In the genomic region with DNA sequence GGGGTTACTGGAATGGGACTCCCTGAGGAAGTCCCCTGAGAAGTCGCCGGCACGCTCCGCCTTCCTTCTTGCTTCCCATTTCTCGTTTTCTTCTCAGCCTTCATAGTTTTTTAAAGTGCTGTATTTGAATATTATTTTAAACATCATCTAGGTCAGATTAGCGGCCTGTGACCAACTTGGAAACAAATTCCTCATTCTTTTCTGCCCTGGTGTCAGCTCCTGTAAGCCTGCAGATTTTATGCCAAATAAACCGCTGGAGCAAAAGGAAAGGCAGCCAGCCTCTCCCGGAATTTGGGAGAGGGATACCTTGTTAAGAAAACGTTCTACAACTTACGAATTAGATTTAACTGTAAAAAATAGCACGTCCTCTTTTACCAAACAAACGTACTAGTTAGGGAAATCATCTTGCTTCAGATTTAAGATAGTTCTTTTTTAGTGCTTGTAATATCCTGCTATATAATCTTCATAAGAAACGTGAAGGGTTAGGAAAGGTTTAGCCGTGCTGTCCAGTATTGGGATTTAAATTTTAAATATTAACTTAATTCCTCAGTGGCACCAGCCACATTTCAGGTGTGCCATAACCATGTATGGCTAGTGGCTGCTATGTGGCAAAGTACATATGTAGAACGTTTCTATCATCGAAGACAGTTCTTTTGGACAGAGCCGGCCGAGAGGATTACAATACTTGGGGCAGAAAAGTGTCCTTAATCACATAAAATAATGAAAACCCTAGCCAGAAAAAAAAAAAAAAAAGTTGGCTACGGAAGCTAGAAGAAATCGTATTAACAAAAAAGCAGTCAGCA, we compare ENCODE assay signal across 8 cellular contexts. TPM values are rescaled to one million over a fixed set of nuclear protein-coding genes. Genes with fewer than 3 reads are reported as not detected.
DNase-seq lines count a peak whose midpoint lies in the region; ATAC-seq and TF ChIP-seq lines count a peak whose summit lies in the region.

No MANE protein-coding gene starts in this region.

- no peaks in the 10 kb centered on the region for H3K27me3 ChIP-seq in heart right ventricle

- H3K9me3 ChIP-seq in heart right ventricle, result no peaks in the 10 kb centered on the region

- peaks cover 0 to 3% (median 0%) of the 10 kb centered on the region in 9 donors for H3K36me3 ChIP-seq in heart right ventricle

- no peaks in the 10 kb centered on the region for H3K9me3 Mint-ChIP-seq in activated naive CD4-positive, alpha-beta T cell treated with anti-CD3 and anti-CD28 coated beads, Interleukin-2, amount 50 U/mL, for 72 hours

- no peak for DNase-seq in heart right ventricle
- no peak for DNase-seq in cardiac septum (ENCODE audit: low spot score)
- DNase-seq in activated naive CD4-positive, alpha-beta T cell treated with anti-CD3 and anti-CD28 coated beads, Interleukin-2, amount 50 U/mL, for 72 hours (ENCODE audit: low spot score in 2 of 2), result no peak
- DNase-seq in iris pigment epithelial cell (ENCODE audit: low read depth), result peak; percentile 18
- no peak for DNase-seq in medulla oblongata (ENCODE audit: extremely low spot score)

- H3K27ac ChIP-seq in heart right ventricle (peak overlapping the region; percentile 98 to 100 (median 100)), temporal lobe (ENCODE audit: low read depth, low read length) (peak overlapping the region; percentile 82)

- intact Hi-C loops in heart right ventricle (cut with DNase I), result loop anchor here in 3 of 10 donors (5.0 kb wide), 2 partner anchors 42 to 63 kb away; partner anchors contain the start of gene SEH1L (in 2 of the 3)
- intact Hi-C loops in cardiac septum (cut with DNase I), result loop anchor here (5.0 kb wide), 2 partner anchors 63 to 108 kb away; partner anchors contain the start of genes CEP192 and SEH1L

- ATAC-seq in heart right ventricle, result peak in 1 of 8 donors; percentile 0
- no peak for ATAC-seq in activated naive CD4-positive, alpha-beta T cell treated with anti-CD3 and anti-CD28 coated beads, Interleukin-2, amount 50 U/mL, for 72 hours
- ATAC-seq in HG02884 (IDR thresholded peaks at IDR 0.05; ENCODE audit: unreplicated experiment), result no peak
- ATAC-seq in HG03097 (IDR thresholded peaks at IDR 0.05; ENCODE audit: low FRiP score, unreplicated experiment), result no peak

- 23 to 25% methylated on average over 20 of the region's 20 CpGs for WGBS in heart right ventricle, 2 donors

- peaks cover 0 to 47% (median 22%) of the 10 kb centered on the region in 9 donors for H3K4me1 ChIP-seq in heart right ventricle

- peak overlapping the region; percentile 87 to 95 for H3K27ac Mint-ChIP-seq in activated naive CD4-positive, alpha-beta T cell treated with anti-CD3 and anti-CD28 coated beads, Interleukin-2, amount 50 U/mL, for 72 hours

- peaks cover 12 to 19% of the 10 kb centered on the region in 2 donors for H3K36me3 Mint-ChIP-seq in activated naive CD4-positive, alpha-beta T cell treated with anti-CD3 and anti-CD28 coated beads, Interleukin-2, amount 50 U/mL, for 72 hours

- no peak for TF ChIP-seq CTCF in heart right ventricle (IDR thresholded peaks at IDR 0.05)

- peak overlapping the region; percentile 68 to 93 (median 79) for H3K4me3 ChIP-seq in heart right ventricle

RNA-seq across cellular contexts. Expression of gene PTPN2, which starts 0.7 kb away (rescaled TPM):
- 10 to 100 TPM; 10.5 to 19.5 (median 13.5) TPM for total RNA-seq in heart right ventricle
- polyA plus RNA-seq in heart right ventricle, result 10 to 100 TPM; 11.8 to 16.6 TPM
- 14.5 TPM for total RNA-seq in cardiac septum
- total RNA-seq in activated naive CD4-positive, alpha-beta T cell treated with anti-CD3 and anti-CD28 coated beads, Interleukin-2, amount 50 U/mL, for 72 hours, result 10 to 100 TPM; 57.0 to 69.9 TPM
- 41.3 TPM for total RNA-seq in temporal lobe
